8 cellular contexts compared by ENCODE assay signal in the genomic region with DNA sequence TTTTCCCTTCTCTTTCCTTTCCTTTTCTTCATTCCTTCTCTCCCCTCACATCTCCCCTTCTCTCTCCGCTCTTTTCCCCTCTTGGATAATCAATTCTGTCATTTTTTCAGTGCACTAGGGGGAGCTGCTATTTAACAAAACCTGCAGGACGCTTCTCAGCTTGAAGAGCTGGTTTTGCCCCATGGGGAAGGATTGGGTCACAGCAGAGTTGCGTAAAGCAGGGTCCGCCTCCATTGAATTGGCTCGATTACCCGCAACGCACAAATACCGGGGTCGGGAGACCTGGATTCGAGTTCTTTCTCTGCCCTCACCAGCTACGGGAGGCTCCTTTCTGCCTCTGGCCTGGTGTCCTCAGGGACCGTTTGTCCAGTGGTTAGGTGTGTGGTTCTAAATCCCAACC. TPM values are rescaled to one million over a fixed set of nuclear protein-coding genes. Genes with fewer than 3 reads are reported as not detected.
DNase-seq lines count a peak whose midpoint lies in the region; ATAC-seq, FAIRE-seq and TF ChIP-seq lines count a peak whose summit lies in the region.

No MANE protein-coding gene starts in this region.

- DNase-seq in NCI-H524 treated with DMSO at 0.1 percent for 48 hours (lab: John Stamatoyannopoulos, UW) = peak; percentile 18
- DNase-seq in H1 (ENCODE audit: low read depth in 1 of 2, low spot score in 2 of 2) = peak; percentile 41 to 58
- DNase-seq in neuronal stem cell (ENCODE audit: low spot score) = no peak
- no peak for DNase-seq in A172 (ENCODE audit: low spot score)
- no peak for DNase-seq in activated naive CD4-positive, alpha-beta T cell treated with anti-CD3 and anti-CD28 coated beads, Interleukin-2, amount 10 ng/mL, durations not matched to agents 7 days and 5 days
- no peak for DNase-seq in coronary artery (ENCODE audit: low spot score)

- H3K18ac ChIP-seq in H1 (ENCODE audit: extremely low read depth, low read length) = peak overlapping the region; percentile 48; the same call in 1 of the 2 replicates
- H3K18ac ChIP-seq in neuronal stem cell (ENCODE audit: low read length) = peak overlapping the region; percentile 70

- no peaks in the 10 kb centered on the region for H3K9me3 Mint-ChIP-seq in activated T-helper 17 cell treated with anti-CD3 and anti-CD28 coated beads, Interleukin-2, amount 50 U/mL, for 72 hours
- no peaks in the 10 kb centered on the region for H3K9me3 Mint-ChIP-seq in activated naive CD4-positive, alpha-beta T cell treated with anti-CD3 and anti-CD28 coated beads, Interleukin-2, amount 10 ng/mL, durations not matched to agents 7 days and 5 days

- FAIRE-seq in H1 (lab: Jason Lieb, UNC) = peak; percentile 78

- no peak for TF ChIP-seq EP300 in H1 (IDR thresholded peaks at IDR 0.05; ENCODE audit: borderline replicate concordance in 1 of 2, low read depth in 2 of 2, low read length in 2 of 2)

- H2BK120ac ChIP-seq in H1 (replicated peaks; ENCODE audit: low read depth, low read length) = no peak overlapping the region
- H2BK120ac ChIP-seq in neuronal stem cell (ENCODE audit: low read depth, low read length) = peak overlapping the region; percentile 1

- H3K9me3 ChIP-seq in H1 (ENCODE audit: insufficient read depth in 2 of 2, low read depth in 1 of 2, low read length in 1 of 2) (no peaks in the 10 kb centered on the region), neuronal stem cell (replicated peaks in 1 of 2; ENCODE audit: control insufficient read depth in 2 of 2, insufficient read depth in 1 of 2, low read depth in 1 of 2, low read length in 2 of 2) (peaks cover 0 to 2% of the 10 kb centered on the region in 2 donors)

- H4K91ac ChIP-seq in H1 (replicated peaks; ENCODE audit: insufficient read length, low read length) = no peak overlapping the region
- no peak overlapping the region for H4K91ac ChIP-seq in neuronal stem cell (ENCODE audit: low read depth, low read length, poor library complexity)

- H4K8ac ChIP-seq in H1 (ENCODE audit: extremely low read depth, insufficient read depth, low read length) = peak overlapping the region; percentile 64; the same call in 1 of the 2 replicates
- no peak overlapping the region for H4K8ac ChIP-seq in neuronal stem cell (ENCODE audit: low read depth, low read length)

- no peaks in the 10 kb centered on the region for H3K4me1 Mint-ChIP-seq in activated T-helper 17 cell treated with anti-CD3 and anti-CD28 coated beads, Interleukin-2, amount 50 U/mL, for 72 hours
- no peaks in the 10 kb centered on the region for H3K4me1 Mint-ChIP-seq in activated naive CD4-positive, alpha-beta T cell treated with anti-CD3 and anti-CD28 coated beads, Interleukin-2, amount 10 ng/mL, durations not matched to agents 7 days and 5 days

- H2AFZ ChIP-seq in H1 (ENCODE audit: low read length) = peak overlapping the region; percentile 78
- H2AFZ ChIP-seq in neuronal stem cell (ENCODE audit: low read length) = no peak overlapping the region

- no peak overlapping the region; the same call in 1 of the 2 replicates for H2BK20ac ChIP-seq in H1 (ENCODE audit: low read length)

- H3K4ac ChIP-seq in H1 (replicated peaks; ENCODE audit: insufficient read length, low read depth, low read length) (no peak overlapping the region), neuronal stem cell (ENCODE audit: low read length) (no peak overlapping the region)

- no peak overlapping the region for H3K27ac Mint-ChIP-seq in activated T-helper 17 cell treated with anti-CD3 and anti-CD28 coated beads, Interleukin-2, amount 50 U/mL, for 72 hours
- H3K27ac Mint-ChIP-seq in activated naive CD4-positive, alpha-beta T cell treated with anti-CD3 and anti-CD28 coated beads, Interleukin-2, amount 10 ng/mL, durations not matched to agents 7 days and 5 days = no peak overlapping the region

- H2AK5ac ChIP-seq in H1 (ENCODE audit: low read depth, low read length) (no peak overlapping the region), neuronal stem cell (ENCODE audit: low read depth, low read length) (peak overlapping the region; percentile 32)

- H2BK12ac ChIP-seq in H1 (ENCODE audit: low read depth, low read length) = peak overlapping the region; percentile 75; the same call in 1 of the 2 replicates
- no peak overlapping the region for H2BK12ac ChIP-seq in neuronal stem cell (ENCODE audit: low read length)

- no peaks in the 10 kb centered on the region for H3K79me1 ChIP-seq in H1 (ENCODE audit: low read depth, low read length)
- H3K79me1 ChIP-seq in neuronal stem cell (ENCODE audit: low read depth, low read length) = no peaks in the 10 kb centered on the region

- H3K27me3 ChIP-seq in H1 (replicated peaks in 1 of 4; ENCODE audit: control insufficient read depth in 3 of 4, extremely low read depth in 1 of 4, insufficient read depth in 3 of 4, low read length in 3 of 4) (no peaks in the 10 kb centered on the region; a peak in 1 of 7 replicates), neuronal stem cell (ENCODE audit: control insufficient read depth in 3 of 3, insufficient read depth in 3 of 3, low read depth in 1 of 3, low read length in 3 of 3) (no peaks in the 10 kb centered on the region)

- peak; percentile 79 to 81 for TF ChIP-seq RAD21 in H1 (IDR thresholded peaks at IDR 0.05 in 1 of 2, conservative IDR thresholded peaks at IDR 0.05 in 1 of 2; ENCODE audit: low read depth in 2 of 2, low read length in 2 of 2)

- H3K36me3 ChIP-seq in H1 (ENCODE audit: control insufficient read depth in 2 of 4, insufficient read depth in 4 of 4, low read length in 3 of 4) (no peaks in the 10 kb centered on the region), neuronal stem cell (replicated peaks in 1 of 2; ENCODE audit: control insufficient read depth in 2 of 2, insufficient read depth in 2 of 2, low read length in 2 of 2) (no peaks in the 10 kb centered on the region)

- H2BK15ac ChIP-seq in H1 (ENCODE audit: low read length) (no peak overlapping the region), neuronal stem cell (ENCODE audit: low read length) (no peak overlapping the region)

- POLR2A ChIA-PET in H1 (lab: Charles Lee; ENCODE audit: partially characterized antibody) = interaction anchor here (0.8 to 1.0 kb wide), 2 partner anchors 42 to 72 kb away, joined by 3 read pairs; a partner anchor contains a TSS

- TF ChIP-seq CTCF in GM12875 (IDR thresholded peaks at IDR 0.05; ENCODE audit: borderline replicate concordance, insufficient read depth, low read depth, low read length) = 0 out of 2 replicates have a peak, but pooled peaks have one; percentile 3
- peak in 2 of 3 experiments; percentile 59 to 71; a peak in 3 of 4 replicates for TF ChIP-seq CTCF in H1 (IDR thresholded peaks at IDR 0.05; ENCODE audit: control extremely low read depth in 1 of 3, insufficient read depth in 1 of 3, low read depth in 1 of 3, low read length in 3 of 3)
- no peak for TF ChIP-seq CTCF in coronary artery (IDR thresholded peaks at IDR 0.05)

- H3K23me2 ChIP-seq in H1 (ENCODE audit: low read depth, low read length) = no peaks in the 10 kb centered on the region

- no peak overlapping the region for H3K4me3 Mint-ChIP-seq in activated T-helper 17 cell treated with anti-CD3 and anti-CD28 coated beads, Interleukin-2, amount 50 U/mL, for 72 hours
- no peak overlapping the region for H3K4me3 Mint-ChIP-seq in activated naive CD4-positive, alpha-beta T cell treated with anti-CD3 and anti-CD28 coated beads, Interleukin-2, amount 10 ng/mL, durations not matched to agents 7 days and 5 days

- H2BK5ac ChIP-seq in H1 (ENCODE audit: low read depth, low read length) (no peak overlapping the region), neuronal stem cell (ENCODE audit: low read length) (no peak overlapping the region)

- no peaks in the 10 kb centered on the region for H3K79me2 ChIP-seq in H1 (ENCODE audit: control insufficient read depth in 1 of 2, insufficient read depth in 2 of 2, low read length in 2 of 2)

- no peaks in the 10 kb centered on the region for H4K20me1 ChIP-seq in H1 (replicated peaks in 1 of 2; ENCODE audit: control insufficient read depth in 1 of 2, insufficient read depth in 2 of 2, low read length in 2 of 2)

- H3K14ac ChIP-seq in H1 (ENCODE audit: insufficient read length) = no peak overlapping the region
- H3K14ac ChIP-seq in neuronal stem cell (ENCODE audit: low read length) = no peak overlapping the region

- H3K23ac ChIP-seq in H1 (ENCODE audit: insufficient read length) (no peak overlapping the region), neuronal stem cell (ENCODE audit: low read depth, low read length, poor library complexity) (no peak overlapping the region)

- H3K9ac ChIP-seq in H1 (replicated peaks in 1 of 4; ENCODE audit: extremely low read depth in 1 of 4, low read depth in 3 of 4, low read length in 3 of 4) (peak overlapping the region in 1 of 4 experiments; percentile 37; a peak in 1 of 7 replicates), neuronal stem cell (ENCODE audit: low read depth, low read length, poor library complexity) (no peak overlapping the region)

- WGBS in H1 (ENCODE audit: extremely low coverage in 1 of 2, insufficient coverage in 1 of 2, insufficient read length in 1 of 2, insufficient replicate concordance in 2 of 2, low coverage in 1 of 2, low lambda C conversion rate in 2 of 2, missing lambda C conversion rate in 1 of 2), 2 experiments = 39% methylated on average over 11 of the region's 12 CpGs; no CpG with 5 or more reads in 1 of the 2 experiments
- 100% methylated on average over 1 of the region's 12 CpGs; no CpG with 5 or more reads in 1 of the 2 donors for WGBS in neuronal stem cell (ENCODE audit: extremely low coverage in 2 of 2, insufficient read length in 2 of 2, insufficient replicate concordance in 1 of 2), 2 donors

- H4K5ac ChIP-seq in H1 (ENCODE audit: insufficient read length, low read depth, low read length) = no peak overlapping the region

- peaks cover 53% of the 10 kb centered on the region for H3K27me3 Mint-ChIP-seq in activated T-helper 17 cell treated with anti-CD3 and anti-CD28 coated beads, Interleukin-2, amount 50 U/mL, for 72 hours
- peaks cover 34% of the 10 kb centered on the region for H3K27me3 Mint-ChIP-seq in activated naive CD4-positive, alpha-beta T cell treated with anti-CD3 and anti-CD28 coated beads, Interleukin-2, amount 10 ng/mL, durations not matched to agents 7 days and 5 days

- no peak overlapping the region for H3K56ac ChIP-seq in H1 (replicated peaks; ENCODE audit: insufficient read length, low read depth, low read length)

- no peaks in the 10 kb centered on the region for H3K36me3 Mint-ChIP-seq in activated T-helper 17 cell treated with anti-CD3 and anti-CD28 coated beads, Interleukin-2, amount 50 U/mL, for 72 hours (ENCODE audit: low read depth)
- no peaks in the 10 kb centered on the region for H3K36me3 Mint-ChIP-seq in activated naive CD4-positive, alpha-beta T cell treated with anti-CD3 and anti-CD28 coated beads, Interleukin-2, amount 10 ng/mL, durations not matched to agents 7 days and 5 days

- H3K4me3 ChIP-seq in GM12875 (ENCODE audit: low read depth, low read length) (no peak overlapping the region), H1 (ENCODE audit: extremely low read depth in 1 of 4, insufficient read depth in 2 of 4, low read depth in 3 of 4, low read length in 4 of 4) (0 out of 8 replicates have a peak overlapping the region, but pooled peaks of 1 of the 4 experiments have one; percentile 19), neuronal stem cell (ENCODE audit: low read length in 2 of 2) (no peak overlapping the region), coronary artery (no peak overlapping the region)

- TF ChIP-seq POLR2A in H1 (IDR thresholded peaks at IDR 0.05; ENCODE audit: control extremely low read depth in 1 of 2, low read depth in 2 of 2, low read length in 2 of 2) = no peak

- H3K27ac ChIP-seq in H1 (ENCODE audit: low read depth, low read length) (no peak overlapping the region), neuronal stem cell (replicated peaks; ENCODE audit: low read length) (no peak overlapping the region), coronary artery (no peak overlapping the region)

- H3K4me2 ChIP-seq in H1 (ENCODE audit: insufficient read depth in 1 of 2, low read depth in 2 of 2, low read length in 2 of 2) = peak overlapping the region; percentile 31 to 59; a peak in 3 of 4 replicates
- no peak overlapping the region for H3K4me2 ChIP-seq in neuronal stem cell (ENCODE audit: insufficient read depth, low read length, poor library complexity, severe bottlenecking)

- H3K4me1 ChIP-seq in H1 (replicated peaks in 1 of 4; ENCODE audit: control insufficient read depth in 3 of 4, insufficient read depth in 4 of 4, low read length in 3 of 4) = peaks cover 0 to 12% (median 5%) of the 10 kb centered on the region in 4 experiments; a peak in 5 of 7 replicates
- peaks cover 9 to 10% of the 10 kb centered on the region in 2 donors for H3K4me1 ChIP-seq in neuronal stem cell (ENCODE audit: control insufficient read depth in 2 of 2, insufficient read depth in 1 of 2, low read depth in 1 of 2, low read length in 2 of 2)

- no peak for ATAC-seq in activated T-helper 17 cell treated with anti-CD3 and anti-CD28 coated beads, Interleukin-2, amount 50 U/mL, for 72 hours (replicated peaks)

- CTCF ChIA-PET in H1 (lab: Charles Lee; ENCODE audit: partially characterized antibody) = interaction anchor here (0.6 to 3.2 kb wide), 33 partner anchors 9 to 345 kb away, joined by 3 to 13 read pairs (median 3); no protein-coding TSS in a partner anchor
- CTCF ChIA-PET in activated naive CD4-positive, alpha-beta T cell treated with anti-CD3 and anti-CD28 coated beads, Interleukin-2, amount 10 ng/mL, durations not matched to agents 7 days and 5 days (lab: Charles Lee) = no interaction called here

RNA-seq across cellular contexts. Expression of a gene that starts 42.1 kb away (rescaled TPM):
- 15.7 and 17.5 TPM in 2 replicates for total RNA-seq in H1 (2021; fragmentation: NEBNext Ultra II Directional; extraction: Animal tissue kit (Norgen Biotek cat#: 25700))
- polyA plus RNA-seq in H1 (2011; rRNA removed) = 18.2 and 28.2 TPM in 2 replicates
- polyA plus RNA-seq in H1 (2011; cell fraction: cytosol; rRNA removed) = 15.5 TPM
- 18.4 TPM for polyA plus RNA-seq in H1 (2011; cell fraction: nucleus; rRNA removed)
- polyA plus RNA-seq in H1 (2012, experiment 1 of 2) = 32.9 to 51.4 TPM (median 48.8 TPM) in 4 replicates
- polyA plus RNA-seq in H1 (2012, experiment 2 of 2) = 27.8 TPM
- polyA plus RNA-seq in H1 (2013, experiment 1 of 2) = 29.9 TPM
- 31.5 TPM for polyA plus RNA-seq in H1 (2013, experiment 2 of 2)
- 5.2 and 9.3 TPM in 2 replicates for polyA minus RNA-seq in H1 (2011; rRNA and poly(A)+ RNA removed)
- polyA minus RNA-seq in H1 (2011; cell fraction: cytosol; rRNA and poly(A)+ RNA removed) = 16.6 TPM
- 6.9 TPM for polyA minus RNA-seq in H1 (2011; cell fraction: nucleus; rRNA and poly(A)+ RNA removed)
- polyA plus RNA-seq in neuronal stem cell (2013, experiment 1 of 2) = 0.14 TPM
- 0.14 TPM for polyA plus RNA-seq in neuronal stem cell (2013, experiment 2 of 2)
- total RNA-seq in activated T-helper 17 cell treated with anti-CD3 and anti-CD28 coated beads, Interleukin-2, amount 50 U/mL, for 72 hours = not detected
- not detected in 2 replicates for total RNA-seq in A172 (2014; rRNA removed; shearing (Covaris generic))

Comparison
In these comparisons a context has a peak if more than half of its experiments do, and no peak if none do; other contexts are left out.
1. DNase-seq: peak in NCI-H524 treated with DMSO at 0.1 percent for 48 hours (single experiment) and H1 (2 of 2); none in neuronal stem cell (single experiment), A172 (single experiment), activated naive CD4-positive, alpha-beta T cell treated with anti-CD3 and anti-CD28 coated beads, Interleukin-2, amount 10 ng/mL, durations not matched to agents 7 days and 5 days (single experiment) and coronary artery (single experiment).
2. RNA of a gene that starts 42.1 kb away (total RNA-seq): 15.7 to 17.5 TPM in H1; not detected in activated T-helper 17 cell treated with anti-CD3 and anti-CD28 coated beads, Interleukin-2, amount 50 U/mL, for 72 hours and not detected in A172; every median in the first group is over 10 times any median in the second.